Comparison of ENCODE assay signal across 19 cellular contexts in the genomic region with DNA sequence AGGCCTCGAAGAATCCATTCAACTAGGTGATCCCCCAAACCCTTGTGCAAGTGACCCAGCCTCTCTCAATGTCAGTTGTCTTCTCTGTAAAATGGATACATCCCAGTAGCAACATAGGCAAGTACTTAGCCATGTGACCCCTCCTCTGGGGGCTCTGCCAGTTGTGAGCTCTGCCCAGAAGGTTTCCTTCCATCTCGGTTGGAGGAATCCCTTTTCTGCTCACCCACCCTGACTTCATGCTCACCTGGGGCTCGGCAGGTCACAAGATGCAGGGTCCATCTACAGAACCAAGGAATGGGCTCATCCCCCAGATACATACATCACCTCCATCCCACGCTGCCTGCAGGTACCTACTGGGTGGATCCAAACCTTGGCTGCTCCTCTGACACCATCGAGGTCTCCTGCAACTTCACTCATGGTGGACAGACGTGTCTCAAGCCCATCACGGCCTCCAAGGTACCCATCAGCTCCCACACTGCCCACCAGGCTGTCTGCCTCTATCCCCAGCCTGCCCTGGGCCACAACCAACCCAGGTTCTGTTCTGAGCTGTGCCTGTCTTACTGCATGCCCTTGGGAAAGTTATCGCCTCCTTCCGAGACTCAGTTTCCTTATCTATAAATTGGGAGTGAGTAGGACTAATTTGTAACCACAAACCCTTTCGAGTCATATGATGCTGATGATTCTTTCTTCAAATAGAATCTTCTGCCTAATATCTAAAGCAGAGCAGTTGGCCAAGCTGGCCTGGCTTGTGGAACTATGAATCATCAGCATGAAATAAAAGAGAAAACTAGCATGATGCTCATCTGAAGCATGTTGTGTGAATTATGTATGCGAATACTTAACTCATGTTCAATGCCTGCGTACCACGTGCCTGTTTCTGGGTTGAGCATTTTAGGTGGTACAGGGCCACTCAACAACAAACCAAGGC. TPM values are rescaled to one million over a fixed set of nuclear protein-coding genes. Genes with fewer than 3 reads are reported as not detected.
A peak's percentile ranks its signal among the peaks of the same experiment; 100 is the strongest.
DNase-seq lines count a peak whose midpoint lies in the region; FAIRE-seq and TF ChIP-seq lines count a peak whose summit lies in the region.
"Had no signal": no experiment of that assay in that cellular context is flagged by ENCODE, and none has a peak within 500 bp of the region (broad histone marks: within the 10 kb centered on the region; RNA-seq: fewer than 3 reads in every experiment).

No MANE protein-coding gene starts in this region.

- H3K4me1 ChIP-seq in astrocyte (ENCODE audit: insufficient read depth, low read length) = no peaks in the 10 kb centered on the region
- peaks cover 0 to 8% (median 6%) of the 10 kb centered on the region in 4 donors for H3K4me1 ChIP-seq in stomach
- H3K4me1 ChIP-seq: A549 had no signal

- no peaks in the 10 kb centered on the region for H4K20me1 ChIP-seq in astrocyte (ENCODE audit: insufficient read depth, low read length)

- WGBS in stomach, 5 donors = 78 to 93% (median 90%) methylated on average over 13 of the region's 13 CpGs

- DNase-seq in activated T-cell treated with anti-CD3 and anti-CD28 coated beads, Interleukin-2, amount 50 U/mL, for 24 hours = peak; percentile 12
- DNase-seq in activated T-cell treated with anti-CD3 and anti-CD28 coated beads for 4 hours = no peak
- DNase-seq in astrocyte (ENCODE audit: low read depth) = peak; percentile 52
- DNase-seq in foreskin fibroblast = peak; percentile 41 to 66
- peak; percentile 16 for DNase-seq in stomach
- DNase-seq in GM19240 (ENCODE audit: insufficient read length, low spot score) = no peak
- no peak for DNase-seq in iPS-NIHi7 (ENCODE audit: extremely low spot score)
- no peak for DNase-seq in inferior parietal cortex (ENCODE audit: extremely low spot score)
- DNase-seq: activated CD4-positive, alpha-beta T cell treated with anti-CD3 and anti-CD28 coated beads, Interleukin-2, amount 50 U/mL, for 1 hour; activated gamma-delta T cell; glutamatergic neuron; NCI-H146; NCI-H345; Right ventricle myocardium superior had no signal

- no peaks in the 10 kb centered on the region for H3K9me3 Mint-ChIP-seq in activated T-cell treated with anti-CD3 and anti-CD28 coated beads, Interleukin-2, amount 50 U/mL, for 24 hours
- H3K9me3 Mint-ChIP-seq in astrocyte (ENCODE audit: unreplicated experiment) = no peaks in the 10 kb centered on the region

- H3K36me3 Mint-ChIP-seq in activated T-cell treated with anti-CD3 and anti-CD28 coated beads, Interleukin-2, amount 50 U/mL, for 24 hours (ENCODE audit: low read depth) = no peaks in the 10 kb centered on the region
- peaks cover 29% of the 10 kb centered on the region for H3K36me3 Mint-ChIP-seq in astrocyte (ENCODE audit: low read depth, unreplicated experiment)

- no peak overlapping the region for H3K4me2 ChIP-seq in astrocyte (ENCODE audit: low read length)
- H3K4me2 ChIP-seq: A549 had no signal

- intact Hi-C loops in stomach (cut with DNase I; ENCODE audit: low total_unique reads) = no loop called here

- FAIRE-seq in astrocyte (lab: Jason Lieb, UNC) = no peak
- FAIRE-seq: A549, keratinocyte had no signal

- TF ChIP-seq POLR2A in stomach (IDR thresholded peaks at IDR 0.05) = no peak

- H3K9ac ChIP-seq in astrocyte (ENCODE audit: low read length) = no peak overlapping the region

- TF ChIP-seq EP300 in stomach (IDR thresholded peaks at IDR 0.05) = no peak

- peak overlapping the region; percentile 44 for H3K27ac Mint-ChIP-seq in activated T-cell treated with anti-CD3 and anti-CD28 coated beads, Interleukin-2, amount 50 U/mL, for 24 hours
- H3K27ac Mint-ChIP-seq in astrocyte (ENCODE audit: unreplicated experiment) = no peak overlapping the region

- H3K36me3 ChIP-seq in astrocyte (ENCODE audit: insufficient read depth, low read length) (no peaks in the 10 kb centered on the region), stomach (peaks cover 0 to 20% (median 15%) of the 10 kb centered on the region in 4 donors)

- H3K27me3 ChIP-seq in astrocyte (ENCODE audit: insufficient read depth, low read length) = no peaks in the 10 kb centered on the region
- H3K27me3 ChIP-seq in stomach = no peaks in the 10 kb centered on the region

- H3K4me3 ChIP-seq in astrocyte (ENCODE audit: insufficient read depth, low read depth, low read length) = no peak overlapping the region
- H3K4me3 ChIP-seq in foreskin fibroblast (ENCODE audit: low read depth in 1 of 2, low read length in 2 of 2) = no peak overlapping the region
- no peak overlapping the region for H3K4me3 ChIP-seq in stomach
- H3K4me3 ChIP-seq: A549, mucosa of descending colon had no signal

- H3K27ac ChIP-seq in astrocyte (ENCODE audit: low read depth, low read length) (no peak overlapping the region), stomach (no peak overlapping the region)
- H3K27ac ChIP-seq: A549 had no signal

- TF ChIP-seq CTCF in astrocyte (IDR thresholded peaks at IDR 0.05; ENCODE audit: insufficient read depth, low read depth, low read length) (no peak), foreskin fibroblast (IDR thresholded peaks at IDR 0.05; ENCODE audit: low read depth, low read length) (no peak), stomach (IDR thresholded peaks at IDR 0.05) (no peak)

- H2AFZ ChIP-seq in astrocyte (ENCODE audit: low read depth, low read length) = no peak overlapping the region

- H3K9me3 ChIP-seq in astrocyte (ENCODE audit: insufficient read depth, low read depth, low read length) (no peaks in the 10 kb centered on the region), stomach (no peaks in the 10 kb centered on the region)
- H3K9me3 ChIP-seq: A549, mucosa of descending colon had no signal

- H3K4me1 Mint-ChIP-seq in activated T-cell treated with anti-CD3 and anti-CD28 coated beads, Interleukin-2, amount 50 U/mL, for 24 hours (ENCODE audit: low read depth) = peaks cover 4% of the 10 kb centered on the region
- peaks cover 2% of the 10 kb centered on the region for H3K4me1 Mint-ChIP-seq in astrocyte (ENCODE audit: low read depth, unreplicated experiment)

- no peaks in the 10 kb centered on the region for H3K79me2 ChIP-seq in astrocyte (ENCODE audit: insufficient read depth, low read length)

- no peak overlapping the region for H3K4me3 Mint-ChIP-seq in activated T-cell treated with anti-CD3 and anti-CD28 coated beads, Interleukin-2, amount 50 U/mL, for 24 hours
- no peak overlapping the region for H3K4me3 Mint-ChIP-seq in astrocyte (ENCODE audit: unreplicated experiment)

- H3K27me3 Mint-ChIP-seq in activated T-cell treated with anti-CD3 and anti-CD28 coated beads, Interleukin-2, amount 50 U/mL, for 24 hours = no peaks in the 10 kb centered on the region
- H3K27me3 Mint-ChIP-seq in astrocyte (ENCODE audit: low read depth, unreplicated experiment) = peaks cover 2% of the 10 kb centered on the region

RNA-seq across cellular contexts. Expression of a gene that starts 15.3 kb away (rescaled TPM):
- total RNA-seq in astrocyte (not detected in 2 replicates), stomach (1 to 10 TPM in 2 of 5 donors, not detected in 3; 1.6 to 2.2 TPM)
- polyA plus RNA-seq in stomach = 10 to 100 TPM in 1 of 3 donors, 1 to 10 TPM in 2; 2.9 to 14.8 (median 3.9) TPM
- total RNA-seq: G401, LHCN-M2 had no signal
- polyA plus RNA-seq: keratinocyte had no signal

RNA-seq across cellular contexts. Expression of a gene that starts 22.1 kb away (rescaled TPM):
- total RNA-seq in astrocyte (not detected in 2 replicates), stomach (1 to 10 TPM in 2 of 5 donors, not detected in 3; 1.2 to 2.0 TPM)
- 10 to 100 TPM in 1 of 3 donors, 1 to 10 TPM in 1, not detected in 1; 4.9 to 17.1 TPM for polyA plus RNA-seq in stomach
- total RNA-seq: G401, LHCN-M2, Right ventricle myocardium superior had no signal
- polyA plus RNA-seq: keratinocyte had no signal

Comparison
In these comparisons a context has a peak if more than half of its experiments do, and no peak if none do; other contexts are left out.
1. DNase-seq: peak in activated T-cell treated with anti-CD3 and anti-CD28 coated beads, Interleukin-2, amount 50 U/mL, for 24 hours (single experiment), astrocyte (single experiment), foreskin fibroblast (2 of 2) and stomach (single experiment); none in activated T-cell treated with anti-CD3 and anti-CD28 coated beads for 4 hours (single experiment), GM19240 (single experiment), iPS-NIHi7 (single experiment) and inferior parietal cortex (single experiment).